ENCODE assay signal across 34 cellular contexts in genomic region chr12:128587918-128588317, GRCh38.
DNase-seq lines count a peak whose midpoint lies in the region; ATAC-seq and TF ChIP-seq lines count a peak whose summit lies in the region.
"Had no signal": no experiment of that assay in that cellular context is flagged by ENCODE, and none has a peak within 500 bp of the region (broad histone marks: within the 10 kb centered on the region; RNA-seq: fewer than 3 reads in every experiment).

No MANE protein-coding gene starts in this region.

- peaks cover under 1% of the 10 kb centered on the region for H3K9me3 Mint-ChIP-seq in nephron progenitor cell
- no peaks in the 10 kb centered on the region for H3K9me3 Mint-ChIP-seq in stimulated activated effector memory CD8-positive, alpha-beta T cell treated with anti-CD3 and anti-CD28 coated beads, Interleukin-12 subunit alpha, Interleukin-12 subunit beta, amount 100 ng/mL, for 72 hours
- H3K9me3 Mint-ChIP-seq in naive thymus-derived CD4-positive, alpha-beta T cell, result peaks cover 0 to 4% (median 0%) of the 10 kb centered on the region in 11 donors
- no peaks in the 10 kb centered on the region for H3K9me3 Mint-ChIP-seq in CD4-positive, alpha-beta T cell
- peaks cover 10% of the 10 kb centered on the region for H3K9me3 Mint-ChIP-seq in activated T-helper 17 cell treated with anti-CD3 and anti-CD28 coated beads, Interleukin-2, amount 50 U/mL, for 72 hours
- H3K9me3 Mint-ChIP-seq: CD8-positive, alpha-beta memory T cell; CD8-positive, alpha-beta T cell had no signal

- H3K9me3 ChIP-seq in OCI-LY3 (ENCODE audit: insufficient read depth, low read length), result no peaks in the 10 kb centered on the region
- H3K9me3 ChIP-seq in naive thymus-derived CD4-positive, alpha-beta T cell (ENCODE audit: control insufficient read depth in 2 of 3, low read length in 3 of 3), result peaks cover 0 to 4% (median 0%) of the 10 kb centered on the region in 3 experiments
- no peaks in the 10 kb centered on the region for H3K9me3 ChIP-seq in CD4-positive, alpha-beta T cell (ENCODE audit: control insufficient read depth, low read length)
- H3K9me3 ChIP-seq: A549, BE2C, Caco-2 had no signal

- H3K4me3 Mint-ChIP-seq in nephron progenitor cell, result no peak overlapping the region
- H3K4me3 Mint-ChIP-seq in stimulated activated effector memory CD8-positive, alpha-beta T cell treated with anti-CD3 and anti-CD28 coated beads, Interleukin-12 subunit alpha, Interleukin-12 subunit beta, amount 100 ng/mL, for 72 hours, result no peak overlapping the region
- H3K4me3 Mint-ChIP-seq in naive thymus-derived CD4-positive, alpha-beta T cell, result no peak overlapping the region
- H3K4me3 Mint-ChIP-seq in CD4-positive, alpha-beta T cell, result no peak overlapping the region
- H3K4me3 Mint-ChIP-seq in activated T-helper 17 cell treated with anti-CD3 and anti-CD28 coated beads, Interleukin-2, amount 50 U/mL, for 72 hours, result no peak overlapping the region
- H3K4me3 Mint-ChIP-seq: B cell; CD14-positive monocyte; CD4-positive, alpha-beta memory T cell; CD4-positive, CD25-positive, alpha-beta regulatory T cell; CD8-positive, alpha-beta memory T cell; CD8-positive, alpha-beta T cell had no signal

- TF ChIP-seq CTCF in OCI-LY3 (IDR thresholded peaks at IDR 0.05; ENCODE audit: low read depth, low read length), result no peak
- no peak for TF ChIP-seq CTCF in epithelial cell of esophagus (IDR thresholded peaks at IDR 0.05; ENCODE audit: insufficient read depth, low read depth, low read length, missing control alignments)
- TF ChIP-seq CTCF in nephron progenitor cell (IDR thresholded peaks at IDR 0.05), result no peak
- no peak for TF ChIP-seq CTCF in CD4-positive, alpha-beta T cell (IDR thresholded peaks at IDR 0.05)

- H2AFZ ChIP-seq in OCI-LY3 (ENCODE audit: low read depth, low read length), result no peak overlapping the region

- H3K27me3 ChIP-seq in OCI-LY3 (ENCODE audit: low read depth, low read length), result no peaks in the 10 kb centered on the region
- no peaks in the 10 kb centered on the region for H3K27me3 ChIP-seq in naive thymus-derived CD4-positive, alpha-beta T cell (ENCODE audit: control insufficient read depth in 2 of 2, insufficient read depth in 2 of 2, low read length in 2 of 2)
- H3K27me3 ChIP-seq in CD4-positive, alpha-beta T cell (ENCODE audit: control insufficient read depth, insufficient read depth, low read length), result no peaks in the 10 kb centered on the region
- H3K27me3 ChIP-seq: BE2C; BLaER1; BLaER1 treated with 17β-estradiol and CSF1 and Interleukin-3, amounts not matched to agents 10 nM and 100 nM had no signal

- peak overlapping the region; percentile 33 for H3K27ac ChIP-seq in OCI-LY3 (ENCODE audit: low read length)
- no peak overlapping the region for H3K27ac ChIP-seq in naive thymus-derived CD4-positive, alpha-beta T cell (ENCODE audit: low read depth, low read length)
- no peak overlapping the region for H3K27ac ChIP-seq in CD4-positive, alpha-beta T cell (ENCODE audit: low read depth, low read length)
- H3K27ac ChIP-seq: 22Rv1; A549; BLaER1; BLaER1 treated with 17β-estradiol and CSF1 and Interleukin-3, amounts not matched to agents 10 nM and 100 nM; C4-2B had no signal

- H3K27me3 Mint-ChIP-seq in nephron progenitor cell (ENCODE audit: low read depth, poor library complexity), result no peaks in the 10 kb centered on the region
- H3K27me3 Mint-ChIP-seq in naive thymus-derived CD4-positive, alpha-beta T cell, result peaks cover 0 to 9% (median 2%) of the 10 kb centered on the region in 5 donors
- no peaks in the 10 kb centered on the region for H3K27me3 Mint-ChIP-seq in CD4-positive, alpha-beta T cell
- H3K27me3 Mint-ChIP-seq in activated T-helper 17 cell treated with anti-CD3 and anti-CD28 coated beads, Interleukin-2, amount 50 U/mL, for 72 hours, result no peaks in the 10 kb centered on the region
- H3K27me3 Mint-ChIP-seq: B cell; CD4-positive, alpha-beta memory T cell; CD4-positive, CD25-positive, alpha-beta regulatory T cell had no signal

- peaks cover 16% of the 10 kb centered on the region for H3K4me1 Mint-ChIP-seq in nephron progenitor cell
- H3K4me1 Mint-ChIP-seq in stimulated activated effector memory CD8-positive, alpha-beta T cell treated with anti-CD3 and anti-CD28 coated beads, Interleukin-12 subunit alpha, Interleukin-12 subunit beta, amount 100 ng/mL, for 72 hours, result peaks cover 5% of the 10 kb centered on the region
- H3K4me1 Mint-ChIP-seq in naive thymus-derived CD4-positive, alpha-beta T cell, result no peaks in the 10 kb centered on the region
- H3K4me1 Mint-ChIP-seq in CD4-positive, alpha-beta T cell (ENCODE audit: low read depth), result no peaks in the 10 kb centered on the region
- H3K4me1 Mint-ChIP-seq in activated T-helper 17 cell treated with anti-CD3 and anti-CD28 coated beads, Interleukin-2, amount 50 U/mL, for 72 hours, result no peaks in the 10 kb centered on the region
- H3K4me1 Mint-ChIP-seq: B cell; CD14-positive monocyte; CD4-positive, alpha-beta memory T cell; CD4-positive, CD25-positive, alpha-beta regulatory T cell; CD8-positive, alpha-beta memory T cell had no signal

- ATAC-seq in stimulated activated effector memory CD8-positive, alpha-beta T cell treated with anti-CD3 and anti-CD28 coated beads, Interleukin-12 subunit alpha, Interleukin-12 subunit beta, amount 100 ng/mL, for 72 hours, result peak; percentile 58
- ATAC-seq in naive thymus-derived CD4-positive, alpha-beta T cell, result no peak
- no peak for ATAC-seq in CD4-positive, alpha-beta T cell (ENCODE audit: poor library complexity)
- ATAC-seq in activated T-helper 17 cell treated with anti-CD3 and anti-CD28 coated beads, Interleukin-2, amount 50 U/mL, for 72 hours (replicated peaks), result no peak
- ATAC-seq: A549; CD8-positive, alpha-beta T cell had no signal

- peak overlapping the region; percentile 20 for H3K27ac Mint-ChIP-seq in nephron progenitor cell
- no peak overlapping the region for H3K27ac Mint-ChIP-seq in stimulated activated effector memory CD8-positive, alpha-beta T cell treated with anti-CD3 and anti-CD28 coated beads, Interleukin-12 subunit alpha, Interleukin-12 subunit beta, amount 100 ng/mL, for 72 hours
- no peak overlapping the region for H3K27ac Mint-ChIP-seq in naive thymus-derived CD4-positive, alpha-beta T cell
- H3K27ac Mint-ChIP-seq in CD4-positive, alpha-beta T cell, result no peak overlapping the region
- H3K27ac Mint-ChIP-seq in activated T-helper 17 cell treated with anti-CD3 and anti-CD28 coated beads, Interleukin-2, amount 50 U/mL, for 72 hours, result no peak overlapping the region
- H3K27ac Mint-ChIP-seq: B cell; CD14-positive monocyte; CD4-positive, alpha-beta memory T cell; CD4-positive, CD25-positive, alpha-beta regulatory T cell; CD8-positive, alpha-beta T cell had no signal

- DNase-seq in epithelial cell of esophagus (ENCODE audit: low read depth), result peak; percentile 0
- no peak for DNase-seq in nephron progenitor cell
- DNase-seq in stimulated activated effector memory CD8-positive, alpha-beta T cell treated with anti-CD3 and anti-CD28 coated beads, Interleukin-12 subunit alpha, Interleukin-12 subunit beta, amount 100 ng/mL, for 72 hours (ENCODE audit: low spot score in 2 of 2), result no peak
- DNase-seq in NCI-H187 (lab: John Stamatoyannopoulos, UW), result no peak
- no peak for DNase-seq in naive thymus-derived CD4-positive, alpha-beta T cell
- no peak for DNase-seq in CD4-positive, alpha-beta T cell
- DNase-seq: 8988T; ACHN; AML-193; BE2C; C1 segment of cervical spinal cord; Caco-2; Calu3; CD4-positive, alpha-beta memory T cell; CD4-positive, CD25-positive, alpha-beta regulatory T cell; CD8-positive, alpha-beta memory T cell; CD8-positive, alpha-beta T cell; COR-L47; DMS 273 treated with DMSO at 0.1 percent for 48 hours; DMS153; DMS53; DMS79; DMS79 treated with DMSO at 0.1 percent for 48 hours; DND-41; EL had no signal

- H3K36me3 Mint-ChIP-seq in nephron progenitor cell (ENCODE audit: low read depth), result peaks cover 25% of the 10 kb centered on the region
- H3K36me3 Mint-ChIP-seq in stimulated activated effector memory CD8-positive, alpha-beta T cell treated with anti-CD3 and anti-CD28 coated beads, Interleukin-12 subunit alpha, Interleukin-12 subunit beta, amount 100 ng/mL, for 72 hours, result no peaks in the 10 kb centered on the region
- no peaks in the 10 kb centered on the region for H3K36me3 Mint-ChIP-seq in naive thymus-derived CD4-positive, alpha-beta T cell
- no peaks in the 10 kb centered on the region for H3K36me3 Mint-ChIP-seq in CD4-positive, alpha-beta T cell (ENCODE audit: low read depth)
- H3K36me3 Mint-ChIP-seq in activated T-helper 17 cell treated with anti-CD3 and anti-CD28 coated beads, Interleukin-2, amount 50 U/mL, for 72 hours (ENCODE audit: low read depth), result no peaks in the 10 kb centered on the region
- H3K36me3 Mint-ChIP-seq: CD14-positive monocyte; CD4-positive, alpha-beta memory T cell; CD4-positive, CD25-positive, alpha-beta regulatory T cell; CD8-positive, alpha-beta memory T cell; CD8-positive, alpha-beta T cell had no signal

- no peaks in the 10 kb centered on the region for H4K20me1 ChIP-seq in OCI-LY3 (ENCODE audit: insufficient read depth, low read length)
- H4K20me1 ChIP-seq: BLaER1; BLaER1 treated with 17β-estradiol and CSF1 and Interleukin-3, amounts not matched to agents 10 nM and 100 nM had no signal

- H3K36me3 ChIP-seq in OCI-LY3 (replicated peaks; ENCODE audit: low read depth, low read length), result no peaks in the 10 kb centered on the region
- no peaks in the 10 kb centered on the region for H3K36me3 ChIP-seq in naive thymus-derived CD4-positive, alpha-beta T cell (ENCODE audit: control insufficient read depth in 2 of 3, insufficient read depth in 3 of 3, low read length in 3 of 3)
- H3K36me3 ChIP-seq: BE2C; BLaER1; BLaER1 treated with 17β-estradiol and CSF1 and Interleukin-3, amounts not matched to agents 10 nM and 100 nM had no signal

- peaks cover 51% of the 10 kb centered on the region for H3K4me1 ChIP-seq in OCI-LY3 (ENCODE audit: low read length)
- no peaks in the 10 kb centered on the region for H3K4me1 ChIP-seq in naive thymus-derived CD4-positive, alpha-beta T cell (ENCODE audit: control insufficient read depth in 2 of 2, insufficient read depth in 2 of 2, low read length in 2 of 2)
- H3K4me1 ChIP-seq: A549, BE2C, BLaER1, Caco-2 had no signal

- CTCF ChIA-PET in naive thymus-derived CD4-positive, alpha-beta T cell (lab: Charles Lee), result no interaction called here
- CTCF ChIA-PET in CD4-positive, alpha-beta T cell (lab: Charles Lee), result no interaction called here

- no peak overlapping the region for H3K9ac ChIP-seq in OCI-LY3 (ENCODE audit: low read length)
- H3K9ac ChIP-seq: BLaER1; BLaER1 treated with 17β-estradiol and CSF1 and Interleukin-3, amounts not matched to agents 10 nM and 100 nM had no signal

- intact Hi-C loops in naive thymus-derived CD4-positive, alpha-beta T cell (cut with micrococcal nuclease), result no loop called here
- intact Hi-C loops in CD4-positive, alpha-beta T cell (cut with DNase I, micrococcal nuclease), result no loop called here

- H3K4me3 ChIP-seq in OCI-LY3 (ENCODE audit: low read length) (no peak overlapping the region), epithelial cell of esophagus (ENCODE audit: low read length) (no peak overlapping the region)
- H3K4me3 ChIP-seq in naive thymus-derived CD4-positive, alpha-beta T cell (ENCODE audit: low read length), result no peak overlapping the region
- H3K4me3 ChIP-seq: A549; BLaER1; BLaER1 treated with 17β-estradiol and CSF1 and Interleukin-3, amounts not matched to agents 10 nM and 100 nM had no signal

- POLR2A ChIA-PET in naive thymus-derived CD4-positive, alpha-beta T cell (lab: Charles Lee), result no interaction called here
- POLR2A ChIA-PET in CD4-positive, alpha-beta T cell (lab: Charles Lee), result no interaction called here

- H3K79me2 ChIP-seq in OCI-LY3 (ENCODE audit: low read length), result no peaks in the 10 kb centered on the region

- peak overlapping the region; percentile 41 for H3K4me2 ChIP-seq in OCI-LY3 (ENCODE audit: low read length)
- H3K4me2 ChIP-seq: A549; BLaER1; BLaER1 treated with 17β-estradiol and CSF1 and Interleukin-3, amounts not matched to agents 10 nM and 100 nM had no signal
